7 cellular contexts compared by ENCODE assay signal in genomic region chr7:152270427-152270826, GRCh38.
A peak's percentile ranks its signal among the peaks of the same experiment; 100 is the strongest.
DNase-seq lines count a peak whose midpoint lies in the region; TF ChIP-seq lines count a peak whose summit lies in the region.
"Not testable (repeated sequence)": the region's sequence is repeated elsewhere in the genome, so short reads cannot be mapped to it uniquely, and the experiment has no call there.

No MANE protein-coding gene starts in this region.

- not testable (repeated sequence) for H3K27me3 Mint-ChIP-seq in osteocyte (ENCODE audit: unreplicated experiment)

- DNase-seq in EL (peak; percentile 24), NCI-H226 (peak; percentile 70), amniotic epithelial cell (ENCODE audit: low read depth) (peak; percentile 83), cardiac fibroblast (ENCODE audit: low read depth in 2 of 2) (peak; percentile 10 to 47), fibroblast of pulmonary artery (ENCODE audit: low read depth) (peak; percentile 57), kidney tubule cell (ENCODE audit: low spot score) (peak; percentile 60)
- not testable (repeated sequence) for DNase-seq in osteocyte (ENCODE audit: extremely low spot score, unreplicated experiment)

- H3K9me3 Mint-ChIP-seq in osteocyte (ENCODE audit: unreplicated experiment) = not testable (repeated sequence)

- H3K4me3 Mint-ChIP-seq in osteocyte (ENCODE audit: unreplicated experiment) = not testable (repeated sequence)

- H3K27ac Mint-ChIP-seq in osteocyte (ENCODE audit: unreplicated experiment) = peak overlapping the region; percentile 24

- not testable (repeated sequence) for H3K4me1 Mint-ChIP-seq in osteocyte (ENCODE audit: unreplicated experiment)

- not testable (repeated sequence) for TF ChIP-seq CTCF in cardiac fibroblast (IDR thresholded peaks at IDR 0.05; ENCODE audit: low read depth, low read length); fibroblast of pulmonary artery (IDR thresholded peaks at IDR 0.05; ENCODE audit: low read length, missing control alignments); osteocyte (IDR thresholded peaks at IDR 0.05)

- H3K36me3 Mint-ChIP-seq in osteocyte (ENCODE audit: unreplicated experiment) = peaks cover 26% of the 10 kb centered on the region

- H3K4me3 ChIP-seq in cardiac fibroblast (replicated peaks in 1 of 2; ENCODE audit: low read depth in 2 of 2, low read length in 2 of 2); fibroblast of pulmonary artery (replicated peaks; ENCODE audit: low read depth, low read length): not testable (repeated sequence)
